Comparison of ENCODE assay signal across 31 cellular contexts in the genomic region with DNA sequence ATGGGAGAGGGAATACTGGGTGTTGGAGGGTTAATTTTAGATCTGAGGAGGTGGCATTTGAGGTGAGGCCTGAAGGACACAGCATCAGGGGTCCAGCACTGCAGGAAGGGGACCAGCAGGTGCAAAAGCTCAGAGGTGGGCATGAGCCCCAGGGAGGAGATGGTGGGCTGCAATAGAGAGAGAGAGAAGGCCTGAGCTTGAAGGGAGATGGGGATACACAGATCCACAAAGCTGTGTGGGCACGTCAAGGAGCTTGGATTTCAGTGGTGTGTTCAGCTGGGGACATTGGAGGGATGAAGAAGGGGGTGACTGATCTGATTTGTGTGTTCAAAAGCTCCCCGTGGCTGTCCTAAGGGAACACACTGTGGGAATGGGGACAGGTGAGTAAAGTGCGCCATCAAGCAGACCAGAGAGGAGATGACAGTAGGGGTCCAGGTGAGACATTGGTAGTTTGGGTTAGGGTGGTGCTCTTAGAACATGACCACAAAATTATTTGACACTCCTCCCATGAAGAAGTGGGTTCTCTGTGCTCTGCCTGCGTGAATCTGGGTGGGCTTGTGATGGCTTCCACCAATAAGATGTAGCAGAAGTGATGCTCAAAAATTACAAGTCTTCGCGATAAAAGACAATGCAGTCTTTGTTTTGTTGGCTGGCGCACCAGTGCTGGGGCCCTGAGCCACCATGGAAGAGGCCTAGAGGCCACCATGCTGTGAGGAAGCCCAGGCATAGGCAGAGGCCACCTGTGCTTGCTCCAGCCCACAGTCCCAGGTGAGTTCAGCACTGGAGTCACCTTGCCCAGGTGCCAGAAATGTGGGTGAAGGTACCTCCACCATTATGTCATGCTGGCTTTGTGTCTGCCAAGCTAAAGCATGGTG. TPM values are rescaled to one million over a fixed set of nuclear protein-coding genes. Genes with fewer than 3 reads are reported as not detected.
DNase-seq lines count a peak whose midpoint lies in the region; FAIRE-seq and TF ChIP-seq lines count a peak whose summit lies in the region.
"Had no signal": no experiment of that assay in that cellular context is flagged by ENCODE, and none has a peak within 500 bp of the region (broad histone marks: within the 10 kb centered on the region; RNA-seq: fewer than 3 reads in every experiment).

No MANE protein-coding gene starts in this region.

- peaks cover 28% of the 10 kb centered on the region for H3K27me3 Mint-ChIP-seq in endothelial cell (ENCODE audit: unreplicated experiment)
- H3K27me3 Mint-ChIP-seq in activated CD4-positive, alpha-beta memory T cell treated with anti-CD3 and anti-CD28 coated beads for 36 hours, result peaks cover 16% of the 10 kb centered on the region

- peaks cover 5% of the 10 kb centered on the region for H3K9me3 Mint-ChIP-seq in endothelial cell (ENCODE audit: unreplicated experiment)
- H3K9me3 Mint-ChIP-seq in activated CD4-positive, alpha-beta memory T cell treated with anti-CD3 and anti-CD28 coated beads for 36 hours, result no peaks in the 10 kb centered on the region
- H3K9me3 Mint-ChIP-seq: activated naive CD8-positive, alpha-beta T cell treated with anti-CD3 and anti-CD28 coated beads, Interleukin-2, amount 10 ng/mL, durations not matched to agents 7 days and 5 days; activated T-helper 1 cell treated with anti-CD3 and anti-CD28 coated beads, Interleukin-12 subunit alpha, Interleukin-12 subunit beta, Interleukin-2, Interleukin-4 antibody, amounts not matched to agents 30 ng/mL and 10 ng/mL and 1 ng/mL, durations not matched to agents 14 hours and 24 hours and 36 hours; nephron had no signal

- H4K20me1 ChIP-seq in OCI-LY3 (ENCODE audit: insufficient read depth, low read length), result no peaks in the 10 kb centered on the region

- H3K36me3 Mint-ChIP-seq in endothelial cell (ENCODE audit: low read depth, unreplicated experiment), result peaks cover 8% of the 10 kb centered on the region
- H3K36me3 Mint-ChIP-seq in activated CD4-positive, alpha-beta memory T cell treated with anti-CD3 and anti-CD28 coated beads for 36 hours, result no peaks in the 10 kb centered on the region
- H3K36me3 Mint-ChIP-seq: activated naive CD8-positive, alpha-beta T cell treated with anti-CD3 and anti-CD28 coated beads, Interleukin-2, amount 10 ng/mL, durations not matched to agents 7 days and 5 days had no signal

- POLR2A ChIA-PET in activated CD4-positive, alpha-beta memory T cell treated with anti-CD3 and anti-CD28 coated beads for 36 hours (lab: Charles Lee), result no interaction called here

- DNase-seq in activated CD8-positive, alpha-beta memory T cell treated with anti-CD3 and anti-CD28 coated beads for 24 hours, result peak; percentile 50
- DNase-seq in activated CD8-positive, alpha-beta memory T cell treated with anti-CD3 and anti-CD28 coated beads, Interleukin-2, amount 50 U/mL, for 4 hours, result no peak
- no peak for DNase-seq in endothelial cell (ENCODE audit: low spot score)
- peak; percentile 16 for DNase-seq in stimulated activated CD8-positive, alpha-beta memory T cell treated with anti-CD3 and anti-CD28 coated beads, Interleukin-4, amount 100 ng/mL, for 48 hours
- no peak for DNase-seq in GM12891 (ENCODE audit: insufficient read length, low spot score)
- no peak for DNase-seq in activated CD4-positive, alpha-beta memory T cell treated with anti-CD3 and anti-CD28 coated beads for 36 hours
- DNase-seq in NCI-H345 (lab: John Stamatoyannopoulos, UW), result no peak
- DNase-seq: activated CD4-positive, alpha-beta T cell treated with anti-CD3 and anti-CD28 coated beads for 36 hours; activated naive CD8-positive, alpha-beta T cell treated with anti-CD3 and anti-CD28 coated beads, Interleukin-2, amount 10 ng/mL, durations not matched to agents 7 days and 5 days; Calu3; DND-41; effector CD8-positive, alpha-beta T cell; foreskin melanocyte; immature natural killer cell; Karpas-422; MV-4-11; NCI-H1694; stimulated activated CD4-positive, alpha-beta T cell treated with anti-CD3 and anti-CD28 coated beads, Interleukin-15, amount 100 ng/mL, for 24 hours; stomach; T-helper 2 cell; transverse colon had no signal

- peak overlapping the region; percentile 13 for H3K4me3 Mint-ChIP-seq in endothelial cell (ENCODE audit: unreplicated experiment)
- H3K4me3 Mint-ChIP-seq in activated CD4-positive, alpha-beta memory T cell treated with anti-CD3 and anti-CD28 coated beads for 36 hours, result no peak overlapping the region
- H3K4me3 Mint-ChIP-seq: activated CD4-positive, alpha-beta T cell treated with anti-CD3 and anti-CD28 coated beads for 36 hours; activated naive CD8-positive, alpha-beta T cell treated with anti-CD3 and anti-CD28 coated beads, Interleukin-2, amount 10 ng/mL, durations not matched to agents 7 days and 5 days; activated T-helper 1 cell treated with anti-CD3 and anti-CD28 coated beads, Interleukin-12 subunit alpha, Interleukin-12 subunit beta, Interleukin-2, Interleukin-4 antibody, amounts not matched to agents 30 ng/mL and 10 ng/mL and 1 ng/mL, durations not matched to agents 14 hours and 24 hours and 36 hours had no signal

- H3K9ac ChIP-seq in OCI-LY3 (ENCODE audit: low read length), result no peak overlapping the region

- H3K4me1 ChIP-seq in OCI-LY3 (ENCODE audit: low read length), result peaks cover 5% of the 10 kb centered on the region; the same call in 1 of the 2 replicates
- H3K4me1 ChIP-seq: HAP-1 had no signal

- no peak overlapping the region for H2AFZ ChIP-seq in OCI-LY3 (ENCODE audit: low read depth, low read length)
- H2AFZ ChIP-seq: hepatocyte had no signal

- no peak for FAIRE-seq in GM12891 (lab: Jason Lieb, UNC)
- FAIRE-seq: A549 had no signal

- no peak overlapping the region for H3K27ac ChIP-seq in OCI-LY3 (ENCODE audit: low read length)
- H3K27ac ChIP-seq: A549, hepatocyte, HL-60, left lung, right lobe of liver, stomach, transverse colon had no signal

- TF ChIP-seq POLR2A in GM12891 (IDR thresholded peaks at IDR 0.05; ENCODE audit: low read depth, low read length), result no peak

- H3K36me3 ChIP-seq in OCI-LY3 (replicated peaks; ENCODE audit: low read depth, low read length), result no peaks in the 10 kb centered on the region
- H3K36me3 ChIP-seq: HAP-1, left lung, right lobe of liver, stomach, transverse colon had no signal

- intact Hi-C loops in activated CD4-positive, alpha-beta memory T cell treated with anti-CD3 and anti-CD28 coated beads for 36 hours (cut with micrococcal nuclease), result loop anchor here (5.0 kb wide), 1 partner anchor 384 kb away; no protein-coding TSS in a partner anchor

- no peak overlapping the region for H3K27ac Mint-ChIP-seq in endothelial cell (ENCODE audit: unreplicated experiment)
- H3K27ac Mint-ChIP-seq in activated CD4-positive, alpha-beta memory T cell treated with anti-CD3 and anti-CD28 coated beads for 36 hours, result no peak overlapping the region
- H3K27ac Mint-ChIP-seq: activated CD4-positive, alpha-beta T cell treated with anti-CD3 and anti-CD28 coated beads for 36 hours; activated naive CD8-positive, alpha-beta T cell treated with anti-CD3 and anti-CD28 coated beads, Interleukin-2, amount 10 ng/mL, durations not matched to agents 7 days and 5 days; activated T-helper 1 cell treated with anti-CD3 and anti-CD28 coated beads, Interleukin-12 subunit alpha, Interleukin-12 subunit beta, Interleukin-2, Interleukin-4 antibody, amounts not matched to agents 30 ng/mL and 10 ng/mL and 1 ng/mL, durations not matched to agents 14 hours and 24 hours and 36 hours; immature natural killer cell; nephron had no signal

- CTCF ChIA-PET in activated CD4-positive, alpha-beta memory T cell treated with anti-CD3 and anti-CD28 coated beads for 36 hours (lab: Charles Lee), result interaction anchor here (0.8 to 21.6 kb wide), 13 partner anchors 9 to 401 kb away, joined by 3 to 567 read pairs (median 6); a partner anchor contains a TSS

- H3K4me2 ChIP-seq in OCI-LY3 (ENCODE audit: low read length), result no peak overlapping the region

- peaks cover 3% of the 10 kb centered on the region for H3K4me1 Mint-ChIP-seq in endothelial cell (ENCODE audit: unreplicated experiment)
- H3K4me1 Mint-ChIP-seq in activated CD4-positive, alpha-beta memory T cell treated with anti-CD3 and anti-CD28 coated beads for 36 hours (ENCODE audit: low read depth), result peaks cover 2% of the 10 kb centered on the region
- H3K4me1 Mint-ChIP-seq: activated naive CD8-positive, alpha-beta T cell treated with anti-CD3 and anti-CD28 coated beads, Interleukin-2, amount 10 ng/mL, durations not matched to agents 7 days and 5 days; nephron had no signal

- H3K9me3 ChIP-seq in OCI-LY3 (ENCODE audit: insufficient read depth, low read length), result no peaks in the 10 kb centered on the region
- H3K9me3 ChIP-seq: HAP-1, left lung, right lobe of liver, transverse colon had no signal

- TF ChIP-seq CTCF in OCI-LY3 (IDR thresholded peaks at IDR 0.05; ENCODE audit: low read depth, low read length) (0 out of 2 replicates have a peak, but pooled peaks have one; percentile 13), endothelial cell (IDR thresholded peaks at IDR 0.05; ENCODE audit: unreplicated experiment) (no peak)

- no peak overlapping the region for H3K4me3 ChIP-seq in OCI-LY3 (ENCODE audit: low read length)
- H3K4me3 ChIP-seq: HAP-1, hepatocyte, left lung, right lobe of liver, transverse colon had no signal

- H3K27me3 ChIP-seq in OCI-LY3 (ENCODE audit: low read depth, low read length), result peaks cover 14% of the 10 kb centered on the region; the same call in 1 of the 2 replicates

- no peaks in the 10 kb centered on the region for H3K79me2 ChIP-seq in OCI-LY3 (ENCODE audit: low read length)
- H3K79me2 ChIP-seq: hepatocyte had no signal

TF ChIP-seq in GM12891, 5 proteins besides CTCF, POLR2A, EP300 and RAD21:
- no peak for TF ChIP-seq POU2F2 (IDR thresholded peaks at IDR 0.05; ENCODE audit: low read depth, low read length)
- no peak for TF ChIP-seq SPI1 (IDR thresholded peaks at IDR 0.05; ENCODE audit: low read depth, low read length)
- TF ChIP-seq TAF1 (IDR thresholded peaks at IDR 0.05; ENCODE audit: low read depth, low read length), result no peak
- TF ChIP-seq PAX5 (IDR thresholded peaks at IDR 0.05; ENCODE audit: insufficient read depth, low read length, severe bottlenecking), result no peak
- no peak for TF ChIP-seq POLR2AphosphoS5 (IDR thresholded peaks at IDR 0.05; ENCODE audit: low read depth, low read length)
TF ChIP-seq in GM12891: peak in this region for 0.

RNA-seq across cellular contexts. Expression of a gene that starts 1.9 kb away (rescaled TPM):
- total RNA-seq in endothelial cell (ENCODE audit: unreplicated experiment), result not detected
- not detected for polyA plus RNA-seq in GM12891 (2012; ENCODE audit: low read depth, missing spikeins)
- under 1 TPM; 0.29 to 0.33 TPM for total RNA-seq in activated CD4-positive, alpha-beta memory T cell treated with anti-CD3 and anti-CD28 coated beads for 36 hours
- total RNA-seq: activated T-helper 1 cell treated with anti-CD3 and anti-CD28 coated beads, Interleukin-12 subunit alpha, Interleukin-12 subunit beta, Interleukin-2, Interleukin-4 antibody, amounts not matched to agents 30 ng/mL and 10 ng/mL and 1 ng/mL, durations not matched to agents 14 hours and 24 hours and 36 hours; right lobe of liver; SK-MEL-5; stomach; transverse colon had no signal
- polyA plus RNA-seq: immature natural killer cell had no signal

Comparison
In these comparisons a context has a peak if more than half of its experiments do, and no peak if none do; other contexts are left out.
1. DNase-seq: peak in activated CD8-positive, alpha-beta memory T cell treated with anti-CD3 and anti-CD28 coated beads for 24 hours (single experiment) and stimulated activated CD8-positive, alpha-beta memory T cell treated with anti-CD3 and anti-CD28 coated beads, Interleukin-4, amount 100 ng/mL, for 48 hours (single experiment); none in activated CD8-positive, alpha-beta memory T cell treated with anti-CD3 and anti-CD28 coated beads, Interleukin-2, amount 50 U/mL, for 4 hours (single experiment), endothelial cell (single experiment), GM12891 (single experiment), activated CD4-positive, alpha-beta memory T cell treated with anti-CD3 and anti-CD28 coated beads for 36 hours (single experiment) and NCI-H345 (single experiment).